17 cellular contexts compared by ENCODE assay signal in genomic region chr15:78325092-78325843, GRCh38. TPM values are rescaled to one million over a fixed set of nuclear protein-coding genes. Genes with fewer than 3 reads are reported as not detected.
DNase-seq lines count a peak whose midpoint lies in the region; ATAC-seq and TF ChIP-seq lines count a peak whose summit lies in the region.
"Had no signal": no experiment of that assay in that cellular context is flagged by ENCODE, and none has a peak within 500 bp of the region (broad histone marks: within the 10 kb centered on the region; RNA-seq: fewer than 3 reads in every experiment).

No MANE protein-coding gene starts in this region.

- no peak overlapping the region for H2AK9ac ChIP-seq in IMR-90 (replicated peaks; ENCODE audit: low read depth, low read length, poor library complexity)

- no peak overlapping the region for H2BK5ac ChIP-seq in IMR-90 (ENCODE audit: low read depth, low read length, poor library complexity, severe bottlenecking)

- no peak overlapping the region for H4K91ac ChIP-seq in IMR-90 (ENCODE audit: insufficient read depth, low read depth, low read length)

- dilution Hi-C loops in IMR-90 (cut with HindIII; ENCODE audit: low sequenced_read_pairs, unreplicated experiment): no loop called here

- H3K9me1 ChIP-seq in IMR-90 (ENCODE audit: insufficient read depth, low read length): peaks cover 14% of the 10 kb centered on the region

- H3K9ac ChIP-seq in IMR-90 (ENCODE audit: low read depth, low read length): no peak overlapping the region

- H3K4me3 ChIP-seq in AG10803 (ENCODE audit: low read length) (no peak overlapping the region), IMR-90 (ENCODE audit: insufficient read depth, low read depth, low read length) (no peak overlapping the region)
- H3K4me3 ChIP-seq in CD8-positive, alpha-beta T cell (ENCODE audit: low read depth, low read length): no peak overlapping the region
- H3K4me3 ChIP-seq: esophagus muscularis mucosa had no signal

- H2AK5ac ChIP-seq in IMR-90 (ENCODE audit: low read depth, low read length): no peak overlapping the region

- BruUV-seq in IMR-90 (replicated peaks; lab: Mats Ljungman, UMichigan): no TSS peak

- POLR2A ChIA-PET in IMR-90 (lab: Charles Lee; ENCODE audit: unreplicated experiment): no interaction called here
- POLR2A ChIA-PET in CD8-positive, alpha-beta T cell (lab: Charles Lee): no interaction called here

- peaks cover 4% of the 10 kb centered on the region; the same call in 1 of the 2 replicates for H3K4me1 ChIP-seq in IMR-90 (ENCODE audit: control insufficient read depth, insufficient read depth, low read length)
- no peaks in the 10 kb centered on the region for H3K4me1 ChIP-seq in CD8-positive, alpha-beta T cell (ENCODE audit: insufficient read depth, low read length)
- H3K4me1 ChIP-seq: esophagus muscularis mucosa had no signal

- peaks cover 19% of the 10 kb centered on the region; the same call in 1 of the 2 replicates for H3K27me3 ChIP-seq in IMR-90 (ENCODE audit: control insufficient read depth, insufficient read depth, low read length)
- H3K27me3 ChIP-seq in CD8-positive, alpha-beta T cell (ENCODE audit: insufficient read depth, low read length): no peaks in the 10 kb centered on the region
- H3K27me3 ChIP-seq: esophagus muscularis mucosa had no signal

- TF ChIP-seq POLR2A in IMR-90 (IDR thresholded peaks at IDR 0.05; ENCODE audit: low read depth, low read length): no peak

- no peak for TF ChIP-seq RAD21 in IMR-90 (IDR thresholded peaks at IDR 0.05; ENCODE audit: low read length)

- TF ChIP-seq CTCF in AG10803 (conservative IDR thresholded peaks at IDR 0.05; ENCODE audit: low read length) (no peak), IMR-90 (conservative IDR thresholded peaks at IDR 0.05; ENCODE audit: low read depth, low read length) (no peak)
- TF ChIP-seq CTCF in CD8-positive, alpha-beta T cell (IDR thresholded peaks at IDR 0.05): no peak

- no peak overlapping the region for H3K56ac ChIP-seq in IMR-90 (ENCODE audit: extremely low read depth, insufficient read depth, low read length)

- CTCF ChIA-PET in IMR-90 (lab: Yijun Ruan, JAX): no interaction called here
- CTCF ChIA-PET in CD8-positive, alpha-beta T cell (lab: Charles Lee): no interaction called here

- DNase-seq in AG10803 (ENCODE audit: low read depth) (peak; percentile 48), IMR-90 (peak; percentile 20), dedifferentiated amniotic fluid mesenchymal stem cell (ENCODE audit: extremely low spot score) (peak; percentile 26), iris pigment epithelial cell (ENCODE audit: low read depth) (peak; percentile 48), islet precursor cell (no peak), HK-2 (ENCODE audit: unreplicated experiment) (no peak), SHP77 (lab: John Stamatoyannopoulos, UW) (no peak)
- no peak for DNase-seq in CD8-positive, alpha-beta T cell
- DNase-seq: activated gamma-delta T cell treated with Interleukin-2 at 50 U/mL for 16 hours; caudate nucleus; mesenchymal stem cell; NCI-H1092; NCI-H2171 treated with DMSO at 0.1 percent for 48 hours; stimulated activated CD4-positive, alpha-beta T cell treated with anti-CD3 and anti-CD28 coated beads, Interleukin-15, amount 100 ng/mL, for 24 hours; substantia nigra had no signal

- no peak overlapping the region for H3K18ac ChIP-seq in IMR-90 (ENCODE audit: low read depth, low read length)

- H3K79me1 ChIP-seq in IMR-90 (ENCODE audit: low read depth in 1 of 2, low read length in 2 of 2): no peaks in the 10 kb centered on the region

- H4K20me1 ChIP-seq in IMR-90 (ENCODE audit: insufficient read depth, low read length): no peaks in the 10 kb centered on the region

- H3K27me3 Mint-ChIP-seq in CD8-positive, alpha-beta T cell (ENCODE audit: low read depth): no peaks in the 10 kb centered on the region

- WGBS in IMR-90 (ENCODE audit: extremely low coverage in 2 of 2, insufficient read length in 1 of 2), 2 experiments: 40% methylated on average over 1 of the region's 7 CpGs; no CpG with 5 or more reads in 1 of the 2 experiments

- no peak overlapping the region for H2BK120ac ChIP-seq in IMR-90 (ENCODE audit: low read depth, low read length)

- H4K5ac ChIP-seq in IMR-90 (ENCODE audit: low read depth, low read length): no peak overlapping the region

- H3K36me3 Mint-ChIP-seq in CD8-positive, alpha-beta T cell: no peaks in the 10 kb centered on the region

- H3K23ac ChIP-seq in IMR-90 (ENCODE audit: low read depth, low read length): no peak overlapping the region

- no peaks in the 10 kb centered on the region for H3K36me3 ChIP-seq in IMR-90 (ENCODE audit: control insufficient read depth, insufficient read depth, low read length)
- H3K36me3 ChIP-seq in CD8-positive, alpha-beta T cell (ENCODE audit: insufficient read depth, low read length): no peaks in the 10 kb centered on the region
- H3K36me3 ChIP-seq: esophagus muscularis mucosa had no signal

- no peak overlapping the region for H2BK15ac ChIP-seq in IMR-90 (ENCODE audit: low read depth, low read length)

- H3K9me3 ChIP-seq in IMR-90 (ENCODE audit: control insufficient read depth, insufficient read depth, low read length): no peaks in the 10 kb centered on the region
- no peaks in the 10 kb centered on the region for H3K9me3 ChIP-seq in CD8-positive, alpha-beta T cell (ENCODE audit: low read length)
- H3K9me3 ChIP-seq: esophagus muscularis mucosa had no signal

- H3K4ac ChIP-seq in IMR-90 (ENCODE audit: low read depth, low read length): no peak overlapping the region

- H3K4me1 Mint-ChIP-seq in CD8-positive, alpha-beta T cell (ENCODE audit: low read depth): no peaks in the 10 kb centered on the region

- H2BK20ac ChIP-seq in IMR-90 (ENCODE audit: low read depth, low read length): no peak overlapping the region

- no peak overlapping the region for H3K27ac Mint-ChIP-seq in CD8-positive, alpha-beta T cell

- no peaks in the 10 kb centered on the region for H3K9me3 Mint-ChIP-seq in CD8-positive, alpha-beta T cell

- peak overlapping the region; percentile 70 for H2AFZ ChIP-seq in IMR-90 (replicated peaks; ENCODE audit: low read length, poor library complexity)

- no peak overlapping the region for H4K8ac ChIP-seq in IMR-90 (ENCODE audit: low read depth in 2 of 2, low read length in 2 of 2)

- in situ Hi-C loops in IMR-90 (cut with MboI; ENCODE audit: low sequenced_read_pairs): no loop called here

- H3K4me3 Mint-ChIP-seq in CD8-positive, alpha-beta T cell: no peak overlapping the region

- 0 out of 2 replicates have a peak, but pooled peaks have one; percentile 36 for ATAC-seq in IMR-90 (ENCODE audit: low read depth)
- ATAC-seq in CD8-positive, alpha-beta T cell: no peak

- no peak overlapping the region for H3K4me2 ChIP-seq in IMR-90 (ENCODE audit: low read depth, low read length)

- H3K14ac ChIP-seq in IMR-90 (replicated peaks; ENCODE audit: low read depth, low read length): no peak overlapping the region

- intact Hi-C loops in IMR-90 (cut with micrococcal nuclease): no loop called here
- intact Hi-C loops in CD8-positive, alpha-beta T cell (cut with DNase I, micrococcal nuclease): no loop called here

- no peak overlapping the region for H3K27ac ChIP-seq in IMR-90 (ENCODE audit: insufficient read depth, low read length)
- H3K27ac ChIP-seq in CD8-positive, alpha-beta T cell (ENCODE audit: low read depth, low read length): no peak overlapping the region
- H3K27ac ChIP-seq: esophagus muscularis mucosa had no signal

TF ChIP-seq in IMR-90, 13 proteins besides CTCF, POLR2A, EP300 and RAD21:
- TF ChIP-seq RCOR1 (IDR thresholded peaks at IDR 0.05; ENCODE audit: insufficient replicate concordance, low read length) (no peak), BHLHE40 (IDR thresholded peaks at IDR 0.05; ENCODE audit: low read depth, low read length) (no peak), ELK1 (IDR thresholded peaks at IDR 0.05; ENCODE audit: borderline replicate concordance, low read depth, low read length) (no peak), CEBPB (IDR thresholded peaks at IDR 0.05; ENCODE audit: low read depth, low read length) (no peak), RFX5 (IDR thresholded peaks at IDR 0.05; ENCODE audit: low read depth, low read length) (no peak), MAZ (IDR thresholded peaks at IDR 0.05; ENCODE audit: borderline replicate concordance, low read depth, low read length) (no peak), MXI1 (IDR thresholded peaks at IDR 0.05; ENCODE audit: borderline replicate concordance, low read depth, low read length) (no peak)

RNA-seq across cellular contexts. Expression of gene CRABP1, which starts 14.9 kb away (rescaled TPM):
- total RNA-seq in IMR-90 (2012; rRNA removed): not detected in 2 replicates
- not detected in 2 replicates for polyA plus RNA-seq in IMR-90 (2012; rRNA removed)
- polyA plus RNA-seq in IMR-90 (2012; cell fraction: cytosol; rRNA removed): not detected in 2 replicates
- polyA plus RNA-seq in IMR-90 (2012; cell fraction: nucleus; rRNA removed; ENCODE audit: low replicate concordance): not detected in 2 replicates
- total RNA-seq in CD8-positive, alpha-beta T cell: not detected
- total RNA-seq: activated CD8-positive, alpha-beta memory T cell treated with anti-CD3 and anti-CD28 coated beads for 36 hours; esophagus muscularis mucosa had no signal

RNA-seq across cellular contexts. Expression of gene SKIC8, which starts 25.9 kb away (rescaled TPM):
- 102 and 124 TPM in 2 replicates for total RNA-seq in IMR-90 (2012; rRNA removed)
- 69.9 and 72.2 TPM in 2 replicates for polyA plus RNA-seq in IMR-90 (2012; rRNA removed)
- polyA plus RNA-seq in IMR-90 (2012; cell fraction: cytosol; rRNA removed): 36.8 and 57.4 TPM in 2 replicates
- 19.0 and 72.0 TPM in 2 replicates for polyA plus RNA-seq in IMR-90 (2012; cell fraction: nucleus; rRNA removed; ENCODE audit: low replicate concordance)
- total RNA-seq in CD8-positive, alpha-beta T cell: 10 to 100 TPM; 18.4 to 21.2 TPM

Comparison
In these comparisons a context has a peak if more than half of its experiments do, and no peak if none do; other contexts are left out.
1. DNase-seq: peak in AG10803 (single experiment), IMR-90 (single experiment), dedifferentiated amniotic fluid mesenchymal stem cell (single experiment) and iris pigment epithelial cell (single experiment); none in CD8-positive, alpha-beta T cell (0 of 7), islet precursor cell (single experiment), HK-2 (single experiment) and SHP77 (0 of 2).